8 cellular contexts compared by ENCODE assay signal in genomic region chr2:85888745-85889647, GRCh38. TPM values are rescaled to one million over a fixed set of nuclear protein-coding genes. Genes with fewer than 3 reads are reported as not detected.
DNase-seq lines count a peak whose midpoint lies in the region; ATAC-seq and TF ChIP-seq lines count a peak whose summit lies in the region.

TSS of gene ST3GAL5 (minus strand) at chr2:85888990. CDS start at chr2:85888905, 85 bp downstream.

- ATAC-seq in HG02623 (IDR thresholded peaks at IDR 0.05; ENCODE audit: unreplicated experiment) (peak; percentile 77), left cardiac atrium (peak; percentile 81 to 93)

- H3K27ac ChIP-seq in adrenal gland (peak within 1 kb of the TSS; percentile 84 to 99 (median 95)), prostate gland (peak within 1 kb of the TSS; percentile 74 to 82), urinary bladder (ENCODE audit: low read depth) (peak within 1 kb of the TSS; percentile 95)

- TF ChIP-seq CTCF in GM12873 (IDR thresholded peaks at IDR 0.05; ENCODE audit: insufficient read depth, low read depth, low read length, missing control alignments) (peak; percentile 72), adrenal gland (IDR thresholded peaks at IDR 0.05) (peak; percentile 9 to 69 (median 58)), prostate gland (IDR thresholded peaks at IDR 0.05) (peak; percentile 62 to 76 (median 74))

- intact Hi-C loops in adrenal gland (cut with DNase I), result loop anchor here (2.0 to 10.0 kb wide), 3 partner anchors 64 to 188 kb away; no protein-coding TSS in a partner anchor
- intact Hi-C loops in left cardiac atrium (cut with DNase I), result loop anchor here (5.0 kb wide), 4 partner anchors 62 to 188 kb away; no protein-coding TSS in a partner anchor
- intact Hi-C loops in prostate gland (cut with DNase I), result loop anchor here (1.0 to 10.0 kb wide), 6 partner anchors 37 to 192 kb away; no protein-coding TSS in a partner anchor

- H3K9me3 ChIP-seq in adrenal gland (replicated peaks in 1 of 3), result no peaks in the 10 kb centered on the region
- no peaks in the 10 kb centered on the region for H3K9me3 ChIP-seq in prostate gland

- peak within 1 kb of the TSS; percentile 31 to 98 (median 64) for H3K4me3 ChIP-seq in adrenal gland
- H3K4me3 ChIP-seq in prostate gland, result peak within 1 kb of the TSS; percentile 76 to 86
- H3K4me3 ChIP-seq in urinary bladder (ENCODE audit: low read depth, low read length), result peak within 1 kb of the TSS; percentile 77

- WGBS in adrenal gland, 4 donors, result 0 to 1% (median 1%) methylated on average over 25 to 86 of the region's 86 CpGs
- WGBS in prostate gland, result under 1% methylated on average over 36 of the region's 86 CpGs
- WGBS in urinary bladder, result under 1% methylated on average over 86 of the region's 86 CpGs

- peaks cover 54 to 75% of the 10 kb centered on the region in 2 donors for H3K4me1 ChIP-seq in adrenal gland (replicated peaks in 1 of 2)
- no peaks in the 10 kb centered on the region for H3K4me1 ChIP-seq in prostate gland (replicated peaks)
- H3K4me1 ChIP-seq in urinary bladder (ENCODE audit: insufficient read depth), result peaks cover 3% of the 10 kb centered on the region

- TF ChIP-seq POLR2A in adrenal gland (IDR thresholded peaks at IDR 0.05) (peak; percentile 45 to 91), prostate gland (IDR thresholded peaks at IDR 0.05) (peak; percentile 34)

- H3K27me3 ChIP-seq in adrenal gland (no peaks in the 10 kb centered on the region), prostate gland (replicated peaks; ENCODE audit: insufficient read depth) (no peaks in the 10 kb centered on the region)

- H3K36me3 ChIP-seq in adrenal gland (replicated peaks in 1 of 2), result no peaks in the 10 kb centered on the region
- H3K36me3 ChIP-seq in prostate gland, result no peaks in the 10 kb centered on the region
- no peaks in the 10 kb centered on the region for H3K36me3 ChIP-seq in urinary bladder (ENCODE audit: insufficient read depth)

- DNase-seq in NCI-H1105 (lab: John Stamatoyannopoulos, UW) (peak; percentile 72), T-helper 1 cell (peak; percentile 85 to 92 (median 87)), adrenal gland (peak; percentile 91 to 96 (median 93)), left cardiac atrium (peak; percentile 94), prostate gland (ENCODE audit: low spot score) (peak; percentile 91)

RNA-seq across cellular contexts. Expression of gene ST3GAL5, which starts in this region (rescaled TPM):
- total RNA-seq in adrenal gland (100 to 1,000 TPM in 4 of 8 donors, 10 to 100 TPM in 4; 61.2 to 172 (median 111) TPM), left cardiac atrium (10 to 100 TPM; 10.6 to 12.5 TPM), prostate gland (10 to 100 TPM; 24.7 to 38.6 TPM), urinary bladder (59.4 TPM)
- polyA plus RNA-seq in adrenal gland (10 to 100 TPM; 79.2 to 96.4 (median 79.7) TPM), urinary bladder (31.1 TPM)

Comparison
In these comparisons a context has a peak if more than half of its experiments do, and no peak if none do; other contexts are left out.
1. Peak in every context shown above with its lines: DNase-seq, ATAC-seq, H3K4me3 ChIP-seq and H3K27ac ChIP-seq.